Comparison of ENCODE assay signal across 8 cellular contexts in the genomic region with DNA sequence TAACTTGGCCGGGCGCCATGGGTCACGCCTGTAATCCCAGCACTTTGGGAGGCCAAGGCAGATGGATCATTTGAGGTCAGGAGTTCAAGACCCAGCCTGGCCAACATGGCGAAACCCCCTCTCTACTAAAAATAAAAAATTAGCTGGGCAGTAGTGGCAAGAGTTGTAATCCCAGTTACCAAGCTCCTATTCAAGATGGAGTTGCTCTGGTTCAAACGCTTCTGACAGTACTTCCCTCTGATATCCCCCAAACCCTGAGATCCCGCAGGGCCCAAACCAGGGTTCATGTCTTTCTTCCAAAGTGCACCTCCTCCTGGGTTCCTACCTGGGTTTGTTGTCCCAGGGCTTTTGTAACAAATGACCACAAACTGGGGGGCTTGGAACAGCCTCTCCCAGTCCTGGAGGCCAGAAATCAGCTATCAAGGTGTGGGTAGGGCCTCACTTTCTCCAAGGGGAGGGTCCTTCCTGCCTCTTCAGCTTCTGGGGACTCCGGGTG. TPM values are rescaled to one million over a fixed set of nuclear protein-coding genes. Genes with fewer than 3 reads are reported as not detected.
"Had no signal": no experiment of that assay in that cellular context is flagged by ENCODE, and none has a peak within 500 bp of the region (broad histone marks: within the 10 kb centered on the region; RNA-seq: fewer than 3 reads in every experiment).

No MANE protein-coding gene starts in this region.

- DNase-seq: GDM1, GF-D8 had no signal

- H3K4me3 ChIP-seq: GM12878 had no signal

- ATAC-seq: GM12878 had no signal

- FAIRE-seq: G401.6, GM12878, GM12891, GM18507, GM19239 had no signal

RNA-seq across cellular contexts. Expression of a gene that starts 13.7 kb away (rescaled TPM):
- total RNA-seq: GM12878 had no signal

RNA-seq across cellular contexts. Expression of a gene that starts 59.5 kb away (rescaled TPM):
- total RNA-seq: G401 had no signal
